Comparison of ENCODE assay signal across 13 cellular contexts in the genomic region with DNA sequence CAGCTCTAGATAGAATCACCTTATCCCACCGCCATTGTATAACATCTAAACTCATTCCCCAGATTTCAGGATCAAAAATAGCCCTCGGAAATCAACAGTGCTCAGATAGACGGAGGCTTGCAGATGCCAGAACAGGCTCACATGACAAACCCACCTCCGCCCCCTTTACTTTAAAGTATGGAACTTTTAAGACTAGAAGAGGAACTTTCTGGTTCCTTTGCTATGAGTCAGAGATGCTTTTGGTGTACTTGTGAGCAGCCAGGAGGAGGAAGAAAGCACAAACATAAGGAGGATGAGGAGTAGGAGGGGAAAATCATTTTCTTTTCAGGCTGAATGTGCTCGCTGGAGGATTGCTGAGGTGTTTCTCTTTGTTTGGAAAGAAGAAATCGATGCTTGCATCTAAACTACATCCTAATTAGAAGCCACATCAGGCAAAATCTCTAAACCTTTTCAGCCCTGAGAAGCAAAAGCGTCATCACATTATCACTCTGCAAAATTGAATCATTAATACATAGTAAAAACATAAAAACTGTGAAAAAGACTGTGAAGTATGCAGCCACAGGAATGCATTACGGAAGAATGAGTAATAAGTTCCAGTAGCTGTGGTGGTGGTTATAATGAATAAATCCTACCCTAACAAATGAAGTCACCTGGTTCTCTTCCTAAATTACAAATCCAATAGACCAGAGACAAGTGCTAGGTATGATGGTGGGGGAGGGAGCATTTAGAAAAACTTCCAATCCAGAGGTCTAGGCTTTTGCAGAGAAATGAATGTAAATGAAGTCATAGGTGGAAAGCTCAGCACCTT.
DNase-seq lines count a peak whose midpoint lies in the region; ATAC-seq and TF ChIP-seq lines count a peak whose summit lies in the region.
"Had no signal": no experiment of that assay in that cellular context is flagged by ENCODE, and none has a peak within 500 bp of the region (broad histone marks: within the 10 kb centered on the region; RNA-seq: fewer than 3 reads in every experiment).

No MANE protein-coding gene starts in this region.

- intact Hi-C loops in activated CD4-positive, alpha-beta memory T cell treated with anti-CD3 and anti-CD28 coated beads for 36 hours (cut with micrococcal nuclease) = loop anchor here (5.0 kb wide), 1 partner anchor 435 kb away; no protein-coding TSS in a partner anchor
- intact Hi-C loops in Right ventricle myocardium superior (cut with DNase I) = no loop called here

- H3K27ac Mint-ChIP-seq in activated CD4-positive, alpha-beta memory T cell treated with anti-CD3 and anti-CD28 coated beads for 36 hours = peak overlapping the region; percentile 12
- no peak overlapping the region for H3K27ac Mint-ChIP-seq in activated CD4-positive, alpha-beta memory T cell treated with anti-CD3 and anti-CD28 coated beads, Interleukin-2, amount 10 ng/mL, durations not matched to agents 7 days and 5 days
- H3K27ac Mint-ChIP-seq in stimulated activated effector memory CD8-positive, alpha-beta T cell treated with anti-CD3 and anti-CD28 coated beads, Interleukin-12 subunit alpha, Interleukin-12 subunit beta, amount 100 ng/mL, for 72 hours = no peak overlapping the region

- CTCF ChIA-PET in activated CD4-positive, alpha-beta memory T cell treated with anti-CD3 and anti-CD28 coated beads for 36 hours (lab: Charles Lee) = no interaction called here
- CTCF ChIA-PET in activated CD4-positive, alpha-beta memory T cell treated with anti-CD3 and anti-CD28 coated beads, Interleukin-2, amount 10 ng/mL, durations not matched to agents 7 days and 5 days (lab: Charles Lee) = no interaction called here

- DNase-seq in activated CD4-positive, alpha-beta memory T cell treated with anti-CD3 and anti-CD28 coated beads for 36 hours = no peak
- no peak for DNase-seq in activated CD4-positive, alpha-beta memory T cell treated with anti-CD3 and anti-CD28 coated beads, Interleukin-2, amount 10 ng/mL, durations not matched to agents 7 days and 5 days
- DNase-seq in RWPE2 (ENCODE audit: low spot score) (no peak), Right ventricle myocardium superior (no peak)
- DNase-seq in stimulated activated effector memory CD8-positive, alpha-beta T cell treated with anti-CD3 and anti-CD28 coated beads, Interleukin-12 subunit alpha, Interleukin-12 subunit beta, amount 100 ng/mL, for 72 hours (ENCODE audit: low spot score in 2 of 2) = no peak
- DNase-seq: activated CD4-positive, alpha-beta T cell treated with anti-CD3 and anti-CD28 coated beads, Interleukin-2, amount 50 U/mL, for 1 hour; NCI-H510A; SK-N-SH; stimulated activated CD8-positive, alpha-beta memory T cell treated with anti-CD3 and anti-CD28 coated beads, Interleukin-4, amount 100 ng/mL, for 48 hours had no signal

- H3K27ac ChIP-seq in RWPE2 (ENCODE audit: poor library complexity, severe bottlenecking) = peak overlapping the region; percentile 65
- H3K27ac ChIP-seq: skin epidermis had no signal

- H3K4me1 Mint-ChIP-seq in activated CD4-positive, alpha-beta memory T cell treated with anti-CD3 and anti-CD28 coated beads for 36 hours (ENCODE audit: low read depth) = peaks cover 8% of the 10 kb centered on the region
- peaks cover 7% of the 10 kb centered on the region for H3K4me1 Mint-ChIP-seq in activated CD4-positive, alpha-beta memory T cell treated with anti-CD3 and anti-CD28 coated beads, Interleukin-2, amount 10 ng/mL, durations not matched to agents 7 days and 5 days
- H3K4me1 Mint-ChIP-seq in stimulated activated effector memory CD8-positive, alpha-beta T cell treated with anti-CD3 and anti-CD28 coated beads, Interleukin-12 subunit alpha, Interleukin-12 subunit beta, amount 100 ng/mL, for 72 hours = no peaks in the 10 kb centered on the region

- TF ChIP-seq CTCF in RWPE2 (IDR thresholded peaks at IDR 0.05; ENCODE audit: poor library complexity, severe bottlenecking) = no peak

- H3K27me3 ChIP-seq in RWPE2 (ENCODE audit: insufficient read depth, poor library complexity, severe bottlenecking) = no peaks in the 10 kb centered on the region

- no peak overlapping the region for H3K4me3 Mint-ChIP-seq in activated CD4-positive, alpha-beta memory T cell treated with anti-CD3 and anti-CD28 coated beads for 36 hours
- no peak overlapping the region for H3K4me3 Mint-ChIP-seq in activated CD4-positive, alpha-beta memory T cell treated with anti-CD3 and anti-CD28 coated beads, Interleukin-2, amount 10 ng/mL, durations not matched to agents 7 days and 5 days
- no peak overlapping the region for H3K4me3 Mint-ChIP-seq in stimulated activated effector memory CD8-positive, alpha-beta T cell treated with anti-CD3 and anti-CD28 coated beads, Interleukin-12 subunit alpha, Interleukin-12 subunit beta, amount 100 ng/mL, for 72 hours

- POLR2A ChIA-PET in activated CD4-positive, alpha-beta memory T cell treated with anti-CD3 and anti-CD28 coated beads for 36 hours (lab: Charles Lee) = no interaction called here
- POLR2A ChIA-PET in activated CD4-positive, alpha-beta memory T cell treated with anti-CD3 and anti-CD28 coated beads, Interleukin-2, amount 10 ng/mL, durations not matched to agents 7 days and 5 days (lab: Charles Lee) = no interaction called here

- H3K36me3 ChIP-seq in RWPE2 (ENCODE audit: low read depth) = no peaks in the 10 kb centered on the region

- no peaks in the 10 kb centered on the region for H3K36me3 Mint-ChIP-seq in activated CD4-positive, alpha-beta memory T cell treated with anti-CD3 and anti-CD28 coated beads for 36 hours
- H3K36me3 Mint-ChIP-seq in activated CD4-positive, alpha-beta memory T cell treated with anti-CD3 and anti-CD28 coated beads, Interleukin-2, amount 10 ng/mL, durations not matched to agents 7 days and 5 days (ENCODE audit: low read depth) = no peaks in the 10 kb centered on the region
- H3K36me3 Mint-ChIP-seq in stimulated activated effector memory CD8-positive, alpha-beta T cell treated with anti-CD3 and anti-CD28 coated beads, Interleukin-12 subunit alpha, Interleukin-12 subunit beta, amount 100 ng/mL, for 72 hours = no peaks in the 10 kb centered on the region

- H3K9me3 Mint-ChIP-seq in activated CD4-positive, alpha-beta memory T cell treated with anti-CD3 and anti-CD28 coated beads for 36 hours = peaks cover 4% of the 10 kb centered on the region
- H3K9me3 Mint-ChIP-seq in activated CD4-positive, alpha-beta memory T cell treated with anti-CD3 and anti-CD28 coated beads, Interleukin-2, amount 10 ng/mL, durations not matched to agents 7 days and 5 days = no peaks in the 10 kb centered on the region
- H3K9me3 Mint-ChIP-seq in stimulated activated effector memory CD8-positive, alpha-beta T cell treated with anti-CD3 and anti-CD28 coated beads, Interleukin-12 subunit alpha, Interleukin-12 subunit beta, amount 100 ng/mL, for 72 hours = peaks cover 3% of the 10 kb centered on the region

- ATAC-seq in RWPE2 (ENCODE audit: low read depth) = peak; percentile 86
- ATAC-seq in esophagus mucosa = peak; percentile 32
- peak; percentile 74 for ATAC-seq in stimulated activated effector memory CD8-positive, alpha-beta T cell treated with anti-CD3 and anti-CD28 coated beads, Interleukin-12 subunit alpha, Interleukin-12 subunit beta, amount 100 ng/mL, for 72 hours
- no peak for ATAC-seq in HG03175 (IDR thresholded peaks at IDR 0.05; ENCODE audit: unreplicated experiment)
- ATAC-seq in Right ventricle myocardium superior (ENCODE audit: poor library complexity) = no peak
- ATAC-seq in GM18873 (IDR thresholded peaks at IDR 0.05; ENCODE audit: low FRiP score, unreplicated experiment) = no peak

- peaks cover 16% of the 10 kb centered on the region for H3K4me1 ChIP-seq in RWPE2 (ENCODE audit: insufficient read depth, poor library complexity, severe bottlenecking)

- H3K4me3 ChIP-seq in RWPE2 (ENCODE audit: severe bottlenecking) = no peak overlapping the region
- H3K4me3 ChIP-seq: skin epidermis had no signal

- no peaks in the 10 kb centered on the region for H3K9me3 ChIP-seq in RWPE2 (ENCODE audit: severe bottlenecking)
- H3K9me3 ChIP-seq: SK-N-SH had no signal

- H3K27me3 Mint-ChIP-seq in activated CD4-positive, alpha-beta memory T cell treated with anti-CD3 and anti-CD28 coated beads for 36 hours = peaks cover 26% of the 10 kb centered on the region
- H3K27me3 Mint-ChIP-seq in activated CD4-positive, alpha-beta memory T cell treated with anti-CD3 and anti-CD28 coated beads, Interleukin-2, amount 10 ng/mL, durations not matched to agents 7 days and 5 days = peaks cover 7% of the 10 kb centered on the region

Comparison
In these comparisons a context has a peak if more than half of its experiments do, and no peak if none do; other contexts are left out.
1. ATAC-seq: peak in RWPE2 (single experiment), esophagus mucosa (single experiment) and stimulated activated effector memory CD8-positive, alpha-beta T cell treated with anti-CD3 and anti-CD28 coated beads, Interleukin-12 subunit alpha, Interleukin-12 subunit beta, amount 100 ng/mL, for 72 hours (single experiment); none in HG03175 (single experiment), Right ventricle myocardium superior (single experiment) and GM18873 (single experiment).